20 cellular contexts compared by ENCODE assay signal in the genomic region with DNA sequence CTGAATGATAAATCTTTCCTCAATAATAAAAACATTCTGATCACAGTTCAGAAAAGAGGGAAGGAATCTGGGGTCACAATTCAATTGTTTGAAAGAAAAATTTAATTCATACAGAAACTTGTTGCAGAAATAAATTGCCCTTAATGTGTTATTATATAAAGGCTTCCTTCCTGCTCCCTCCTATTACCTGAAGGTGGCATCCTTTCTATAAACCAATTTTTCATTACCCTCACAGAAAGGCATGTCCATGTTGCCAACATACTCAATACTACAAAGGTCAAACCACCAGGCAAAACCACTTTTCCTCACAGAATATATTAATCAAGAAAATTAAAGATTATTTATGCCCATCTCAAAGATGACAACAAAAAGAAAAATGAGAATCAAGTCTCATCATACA.
"Had no signal": no experiment of that assay in that cellular context is flagged by ENCODE, and none has a peak within 500 bp of the region (broad histone marks: within the 10 kb centered on the region; RNA-seq: fewer than 3 reads in every experiment).

No MANE protein-coding gene starts in this region.

- ATAC-seq: activated CD4-positive, CD25-positive, alpha-beta regulatory T cell treated with anti-CD3 and anti-CD28 coated beads, Interleukin-2, amount 50 U/mL, for 24 hours; activated CD8-positive, alpha-beta T cell treated with anti-CD3 and anti-CD28 coated beads, Interleukin-2, amount 10 ng/mL, durations not matched to agents 7 days and 5 days; activated naive CD8-positive, alpha-beta T cell treated with anti-CD3 and anti-CD28 coated beads, Interleukin-2, amount 50 U/mL, for 24 hours; activated T-cell treated with anti-CD3 and anti-CD28 coated beads, Interleukin-2, amount 50 U/mL, for 4 hours; heart right ventricle; left ventricle myocardium superior; naive thymus-derived CD4-positive, alpha-beta T cell had no signal

- H3K27ac ChIP-seq: brain microvascular endothelial cell, esophagus muscularis mucosa, heart right ventricle, prostate gland, right atrium auricular region, tibial nerve, vagina had no signal

- H3K9me3 ChIP-seq: prostate gland, tibial nerve, vagina had no signal

- DNase-seq: activated CD4-positive, alpha-beta T cell treated with anti-CD3 and anti-CD28 coated beads, Interleukin-2, amount 10 ng/mL, durations not matched to agents 7 days and 5 days; activated CD8-positive, alpha-beta T cell treated with anti-CD3 and anti-CD28 coated beads, Interleukin-2, amount 10 ng/mL, durations not matched to agents 7 days and 5 days; activated naive CD4-positive, alpha-beta T cell treated with anti-CD3 and anti-CD28 coated beads, Interleukin-2, amount 10 ng/mL, durations not matched to agents 7 days and 5 days; activated naive CD8-positive, alpha-beta T cell treated with anti-CD3 and anti-CD28 coated beads, Interleukin-2, amount 50 U/mL, for 24 hours; activated T-cell treated with anti-CD3 and anti-CD28 coated beads, Interleukin-2, amount 50 U/mL, for 4 hours; aorta; brain microvascular endothelial cell; cortex of kidney; heart right ventricle; immature natural killer cell; kidney glomerular epithelial cell; left ventricle myocardium superior; mesenchymal stem cell; naive thymus-derived CD4-positive, alpha-beta T cell had no signal

- H3K4me1 ChIP-seq: esophagus muscularis mucosa, heart right ventricle, prostate gland, right atrium auricular region, tibial nerve, vagina had no signal

- H3K4me3 ChIP-seq: esophagus muscularis mucosa, heart right ventricle, prostate gland, right atrium auricular region, tibial nerve, vagina had no signal

- H3K27me3 ChIP-seq: brain microvascular endothelial cell, heart right ventricle, right atrium auricular region, tibial nerve, vagina had no signal

- H3K36me3 ChIP-seq: brain microvascular endothelial cell, esophagus muscularis mucosa, heart right ventricle, prostate gland, right atrium auricular region, tibial nerve, vagina had no signal
